Comparison of ENCODE assay signal across 33 cellular contexts in genomic region chr5:176463113-176463764, GRCh38.
"Had no signal": no experiment of that assay in that cellular context is flagged by ENCODE, and none has a peak within 500 bp of the region (broad histone marks: within the 10 kb centered on the region; RNA-seq: fewer than 3 reads in every experiment).

No MANE protein-coding gene starts in this region.

- H3K4me3 ChIP-seq: coronary artery, dorsolateral prefrontal cortex, gastroesophageal sphincter had no signal

- H3K9me3 ChIP-seq: gastroesophageal sphincter had no signal

- H3K27ac ChIP-seq: brain microvascular endothelial cell, coronary artery, dorsolateral prefrontal cortex, gastroesophageal sphincter, WERI-Rb-1 had no signal

- H3K36me3 ChIP-seq: brain microvascular endothelial cell had no signal

- H3K27me3 Mint-ChIP-seq: activated B cell treated with CpG ODN at 0.5 μM for 24 hours; activated CD4-positive, alpha-beta memory T cell treated with anti-CD3 and anti-CD28 coated beads, Interleukin-2, amount 10 ng/mL, durations not matched to agents 7 days and 5 days; activated CD4-positive, alpha-beta T cell treated with anti-CD3 and anti-CD28 coated beads for 36 hours; activated CD4-positive, alpha-beta T cell treated with anti-CD3 and anti-CD28 coated beads, Interleukin-2, amount 10 ng/mL, durations not matched to agents 24 days and 14 days; activated naive CD4-positive, alpha-beta T cell treated with anti-CD3 and anti-CD28 coated beads, Interleukin-2, amount 10 ng/mL, durations not matched to agents 7 days and 5 days; activated naive CD8-positive, alpha-beta T cell treated with anti-CD3 and anti-CD28 coated beads, Interleukin-2, amount 10 ng/mL, durations not matched to agents 7 days and 5 days; activated T-cell treated with anti-CD3 and anti-CD28 coated beads, Interleukin-2, amount 50 U/mL, for 24 hours; central memory CD8-positive, alpha-beta T cell; dendritic cell treated with granulocyte-macrophage colony-stimulating factor and Interleukin-4, amounts not matched to agents 40 ng/mL and 50 ng/mL, for 4 days; T-cell had no signal

- H3K4me3 Mint-ChIP-seq: activated B cell treated with CpG ODN at 0.5 μM for 24 hours; activated CD4-positive, alpha-beta memory T cell treated with anti-CD3 and anti-CD28 coated beads, Interleukin-2, amount 10 ng/mL, durations not matched to agents 7 days and 5 days; activated CD4-positive, alpha-beta T cell treated with anti-CD3 and anti-CD28 coated beads for 36 hours; activated CD4-positive, alpha-beta T cell treated with anti-CD3 and anti-CD28 coated beads, Interleukin-2, amount 10 ng/mL, durations not matched to agents 24 days and 14 days; activated naive CD4-positive, alpha-beta T cell treated with anti-CD3 and anti-CD28 coated beads, Interleukin-2, amount 10 ng/mL, durations not matched to agents 7 days and 5 days; activated naive CD8-positive, alpha-beta T cell treated with anti-CD3 and anti-CD28 coated beads, Interleukin-2, amount 10 ng/mL, durations not matched to agents 7 days and 5 days; activated T-cell treated with anti-CD3 and anti-CD28 coated beads, Interleukin-2, amount 50 U/mL, for 24 hours; activated T-cell treated with anti-CD3 and anti-CD28 coated beads, Interleukin-2, amount 50 U/mL, for 72 hours; central memory CD8-positive, alpha-beta T cell; dendritic cell treated with granulocyte-macrophage colony-stimulating factor and Interleukin-4, amounts not matched to agents 40 ng/mL and 50 ng/mL, for 4 days; endodermal cell; T-cell; T-helper 1 cell treated with Interleukin-12 subunit alpha and Interleukin-12 subunit beta and Interleukin-4 antibody, amounts not matched to agents 30 μg/mL and 1 μg/mL, for 36 hours; T-helper 2 cell treated with Interferon-gamma antibody and Interleukin-4, amounts not matched to agents 5 μg/mL and 100 μg/mL, for 36 hours had no signal

- H3K27ac Mint-ChIP-seq: activated B cell treated with CpG ODN at 0.5 μM for 24 hours; activated CD4-positive, alpha-beta memory T cell treated with anti-CD3 and anti-CD28 coated beads, Interleukin-2, amount 10 ng/mL, durations not matched to agents 7 days and 5 days; activated CD4-positive, alpha-beta T cell treated with anti-CD3 and anti-CD28 coated beads for 36 hours; activated CD4-positive, alpha-beta T cell treated with anti-CD3 and anti-CD28 coated beads, Interleukin-2, amount 10 ng/mL, durations not matched to agents 24 days and 14 days; activated naive CD4-positive, alpha-beta T cell treated with anti-CD3 and anti-CD28 coated beads, Interleukin-2, amount 10 ng/mL, durations not matched to agents 7 days and 5 days; activated naive CD4-positive, alpha-beta T cell treated with anti-CD3 and anti-CD28 coated beads, Interleukin-2, amount 50 U/mL, for 72 hours; activated naive CD8-positive, alpha-beta T cell treated with anti-CD3 and anti-CD28 coated beads, Interleukin-2, amount 10 ng/mL, durations not matched to agents 7 days and 5 days; activated T-cell treated with anti-CD3 and anti-CD28 coated beads, Interleukin-2, amount 50 U/mL, for 24 hours; activated T-cell treated with anti-CD3 and anti-CD28 coated beads, Interleukin-2, amount 50 U/mL, for 72 hours; dendritic cell treated with granulocyte-macrophage colony-stimulating factor and Interleukin-4, amounts not matched to agents 40 ng/mL and 50 ng/mL, for 4 days; endodermal cell; T-helper 1 cell treated with Interleukin-12 subunit alpha and Interleukin-12 subunit beta and Interleukin-4 antibody, amounts not matched to agents 30 μg/mL and 1 μg/mL, for 36 hours; T-helper 2 cell treated with Interferon-gamma antibody and Interleukin-4, amounts not matched to agents 5 μg/mL and 100 μg/mL, for 36 hours had no signal

- DNase-seq: activated B cell treated with CpG ODN at 0.5 μM for 24 hours; activated CD4-positive, alpha-beta memory T cell treated with anti-CD3 and anti-CD28 coated beads, Interleukin-2, amount 10 ng/mL, durations not matched to agents 7 days and 5 days; activated CD4-positive, alpha-beta T cell treated with anti-CD3 and anti-CD28 coated beads for 36 hours; activated CD4-positive, alpha-beta T cell treated with anti-CD3 and anti-CD28 coated beads, Interleukin-2, amount 10 ng/mL, durations not matched to agents 24 days and 14 days; activated CD4-positive, alpha-beta T cell treated with anti-CD3 and anti-CD28 coated beads, Interleukin-2, amount 50 U/mL, for 4 hours; activated CD8-positive, alpha-beta memory T cell treated with anti-CD3 and anti-CD28 coated beads, Interleukin-2, amount 50 U/mL, for 48 hours; activated gamma-delta T cell; activated naive CD4-positive, alpha-beta T cell; activated naive CD4-positive, alpha-beta T cell treated with anti-CD3 and anti-CD28 coated beads, Interleukin-2, amount 10 ng/mL, durations not matched to agents 7 days and 5 days; activated naive CD8-positive, alpha-beta T cell treated with anti-CD3 and anti-CD28 coated beads, Interleukin-2, amount 10 ng/mL, durations not matched to agents 7 days and 5 days; activated T-cell treated with anti-CD3 and anti-CD28 coated beads for 4 hours; activated T-cell treated with anti-CD3 and anti-CD28 coated beads, Interleukin-2, amount 50 U/mL, for 24 hours; activated T-cell treated with anti-CD3 and anti-CD28 coated beads, Interleukin-2, amount 50 U/mL, for 72 hours; amniotic stem cell; anterior cingulate cortex; brain microvascular endothelial cell; dorsolateral prefrontal cortex; effector memory CD4-positive, alpha-beta T cell; endodermal cell; foreskin fibroblast; SW 1271; T-cell; T1000; WERI-Rb-1 had no signal

- H3K27me3 ChIP-seq: brain microvascular endothelial cell, dorsolateral prefrontal cortex, gastroesophageal sphincter had no signal

- ATAC-seq: activated CD4-positive, alpha-beta T cell treated with anti-CD3 and anti-CD28 coated beads for 36 hours; activated CD4-positive, CD25-positive, alpha-beta regulatory T cell treated with anti-CD3 and anti-CD28 coated beads, Interleukin-2, amount 50 U/mL, for 24 hours; activated naive CD4-positive, alpha-beta T cell treated with anti-CD3 and anti-CD28 coated beads, Interleukin-2, amount 50 U/mL, for 72 hours; activated T-cell treated with anti-CD3 and anti-CD28 coated beads, Interleukin-2, amount 50 U/mL, for 72 hours; esophagus mucosa; gastroesophageal sphincter; T-cell had no signal

- H3K9me3 Mint-ChIP-seq: activated B cell treated with CpG ODN at 0.5 μM for 24 hours; activated CD4-positive, alpha-beta memory T cell treated with anti-CD3 and anti-CD28 coated beads, Interleukin-2, amount 10 ng/mL, durations not matched to agents 7 days and 5 days; activated CD4-positive, alpha-beta T cell treated with anti-CD3 and anti-CD28 coated beads, Interleukin-2, amount 10 ng/mL, durations not matched to agents 24 days and 14 days; activated naive CD4-positive, alpha-beta T cell treated with anti-CD3 and anti-CD28 coated beads, Interleukin-2, amount 10 ng/mL, durations not matched to agents 7 days and 5 days; activated naive CD4-positive, alpha-beta T cell treated with anti-CD3 and anti-CD28 coated beads, Interleukin-2, amount 50 U/mL, for 72 hours; activated naive CD8-positive, alpha-beta T cell treated with anti-CD3 and anti-CD28 coated beads, Interleukin-2, amount 10 ng/mL, durations not matched to agents 7 days and 5 days; activated T-cell treated with anti-CD3 and anti-CD28 coated beads, Interleukin-2, amount 50 U/mL, for 24 hours; activated T-cell treated with anti-CD3 and anti-CD28 coated beads, Interleukin-2, amount 50 U/mL, for 72 hours; central memory CD8-positive, alpha-beta T cell; dendritic cell treated with granulocyte-macrophage colony-stimulating factor and Interleukin-4, amounts not matched to agents 40 ng/mL and 50 ng/mL, for 4 days; endodermal cell; T-cell; T-helper 1 cell treated with Interleukin-12 subunit alpha and Interleukin-12 subunit beta and Interleukin-4 antibody, amounts not matched to agents 30 μg/mL and 1 μg/mL, for 36 hours had no signal
